Comparison of ENCODE assay signal across 18 cellular contexts in genomic region chr11:11075515-11076171, GRCh38.
DNase-seq lines count a peak whose midpoint lies in the region; ATAC-seq, FAIRE-seq and TF ChIP-seq lines count a peak whose summit lies in the region.
"Had no signal": no experiment of that assay in that cellular context is flagged by ENCODE, and none has a peak within 500 bp of the region (broad histone marks: within the 10 kb centered on the region; RNA-seq: fewer than 3 reads in every experiment).

No MANE protein-coding gene starts in this region.

- no peaks in the 10 kb centered on the region for H3K36me3 ChIP-seq in GM06990 (ENCODE audit: control insufficient read depth, insufficient read depth, low read length)
- H3K36me3 ChIP-seq in K562 (ENCODE audit: control insufficient read depth, insufficient read depth, low read length) = no peaks in the 10 kb centered on the region
- H3K36me3 ChIP-seq: upper lobe of left lung had no signal

- peak; percentile 16 for TF ChIP-seq CTCF in GM06990 (IDR thresholded peaks at IDR 0.05; ENCODE audit: insufficient read depth, low read length, poor library complexity, severe bottlenecking)
- TF ChIP-seq CTCF in LNCAP (IDR thresholded peaks at IDR 0.05) = peak; percentile 32; the same call in 1 of the 2 replicates
- TF ChIP-seq CTCF in K562 (IDR thresholded peaks at IDR 0.05 in 2 of 3, conservative IDR thresholded peaks at IDR 0.05 in 1 of 3; ENCODE audit: insufficient read depth in 2 of 3, low read depth in 1 of 3, low read length in 3 of 3) = peak in 2 of 3 experiments; percentile 13 to 22; a peak in 1 of 6 replicates
- peak; percentile 27 for TF ChIP-seq CTCF in retinal pigment epithelial cell (conservative IDR thresholded peaks at IDR 0.05; ENCODE audit: low read depth, low read length)

- TF ChIP-seq RAD21 in K562 (CRISPR knock-in tag; conservative IDR thresholded peaks at IDR 0.05 in 1 of 2, IDR thresholded peaks at IDR 0.05 in 1 of 2) = no peak

- no peak overlapping the region for H3K9ac ChIP-seq in K562 (ENCODE audit: insufficient read depth in 1 of 2, low read depth in 2 of 2, low read length in 2 of 2)

- H3K27ac ChIP-seq in K562 (ENCODE audit: extremely low read depth, low read depth, low read length) = no peak overlapping the region
- H3K27ac ChIP-seq: body of pancreas, psoas muscle, upper lobe of left lung had no signal

- no peaks in the 10 kb centered on the region for H3K9me3 ChIP-seq in K562 (replicated peaks; ENCODE audit: control insufficient read depth, insufficient read depth, low read depth, low read length)
- H3K9me3 ChIP-seq: body of pancreas, psoas muscle, upper lobe of left lung had no signal

- H2AFZ ChIP-seq in K562 (ENCODE audit: low read depth, low read length) = no peak overlapping the region

- CTCF ChIA-PET in K562 (lab: Yijun Ruan, JAX; ENCODE audit: low intra/inter-chr PET ratio) = no interaction called here

- in situ Hi-C loops in K562 (cut with MboI) = no loop called here

- no peak for FAIRE-seq in K562 (lab: Jason Lieb, UNC)

- intact Hi-C loops in K562 (cut with micrococcal nuclease) = no loop called here

- no peak for TF ChIP-seq EP300 in K562 (IDR thresholded peaks at IDR 0.05; ENCODE audit: low read length)

- no peaks in the 10 kb centered on the region for H4K20me1 ChIP-seq in K562 (replicated peaks; ENCODE audit: control insufficient read depth, insufficient read depth, low read length)

- H3K27me3 ChIP-seq in GM06990 (replicated peaks; ENCODE audit: control insufficient read depth, insufficient read depth, low read length) (no peaks in the 10 kb centered on the region; the same call in 1 of the 2 replicates), K562 (ENCODE audit: control insufficient read depth in 2 of 2, insufficient read depth in 2 of 2, low read length in 2 of 2) (peaks cover 2 to 27% of the 10 kb centered on the region in 2 experiments; a peak in 2 of 5 replicates)
- H3K27me3 ChIP-seq: body of pancreas, upper lobe of left lung had no signal

- H3K4me3 ChIP-seq in GM06990 (replicated peaks; ENCODE audit: low read depth, low read length) = no peak overlapping the region
- no peak overlapping the region for H3K4me3 ChIP-seq in K562
- H3K4me3 ChIP-seq in retinal pigment epithelial cell (ENCODE audit: low read length) = no peak overlapping the region
- H3K4me3 ChIP-seq: body of pancreas, psoas muscle, smooth muscle cell, upper lobe of left lung had no signal

- no peak overlapping the region for H3K4me2 ChIP-seq in K562 (ENCODE audit: insufficient read depth, low read length)

- POLR2A ChIA-PET in K562 (lab: Yijun Ruan, JAX) = no interaction called here

- ATAC-seq in K562 (0 out of 3 replicates have a peak, but pooled peaks have one; percentile 42), HG02642 (IDR thresholded peaks at IDR 0.05; ENCODE audit: poor library complexity, unreplicated experiment) (no peak)
- ATAC-seq: body of pancreas; effector memory CD8-positive, alpha-beta T cell had no signal

- BruUV-seq in K562 (replicated peaks; lab: Mats Ljungman, UMichigan) = no TSS peak

- TF ChIP-seq POLR2A in K562 (conservative IDR thresholded peaks at IDR 0.05) = no peak

- DNase-seq in GM06990 (ENCODE audit: extremely low read depth, insufficient read length) (no peak), K562 (ENCODE audit: extremely low read depth in 1 of 4, low spot score in 3 of 4) (peak in 3 of 4 experiments; percentile 12 to 25 (median 23)), retinal pigment epithelial cell (ENCODE audit: low read depth) (no peak), NCI-H524 treated with DMSO at 0.1 percent for 48 hours (lab: John Stamatoyannopoulos, UW) (no peak), NCI-H2196 treated with DMSO at 0.1 percent for 48 hours (lab: John Stamatoyannopoulos, UW; ENCODE audit: unreplicated experiment) (no peak)
- no peak for DNase-seq in effector CD8-positive, alpha-beta T cell (lab: John Stamatoyannopoulos, UW)
- DNase-seq: activated CD4-positive, alpha-beta T cell treated with anti-CD3 and anti-CD28 coated beads for 4 hours; body of pancreas; DMS79 treated with DMSO at 0.1 percent for 48 hours; effector memory CD8-positive, alpha-beta T cell; immature natural killer cell; NCI-H1105; psoas muscle; stimulated activated CD4-positive, alpha-beta T cell treated with anti-CD3 and anti-CD28 coated beads, Interleukin-4, amount 100 ng/mL, for 1 hour had no signal

- no peaks in the 10 kb centered on the region for H3K79me2 ChIP-seq in K562 (ENCODE audit: control insufficient read depth, insufficient read depth, low read length)

- WGBS in K562 (ENCODE audit: insufficient coverage, low coverage, missing lambda C conversion rate) = 0% methylated on average over 6 of the region's 6 CpGs

- no peaks in the 10 kb centered on the region; a peak in 1 of 5 replicates for H3K4me1 ChIP-seq in K562 (replicated peaks in 1 of 2; ENCODE audit: control insufficient read depth in 2 of 2, insufficient read depth in 2 of 2, low read length in 2 of 2)
- H3K4me1 ChIP-seq: body of pancreas had no signal

- H3K9me1 ChIP-seq in K562 (ENCODE audit: control insufficient read depth, insufficient read depth, low read length) = no peaks in the 10 kb centered on the region

TF ChIP-seq in K562, 482 proteins besides CTCF, POLR2A, EP300 and RAD21:
- TF ChIP-seq ZBTB26 (CRISPR knock-in tag; IDR thresholded peaks at IDR 0.05) = no peak
- no peak for TF ChIP-seq THAP7 (CRISPR knock-in tag; IDR thresholded peaks at IDR 0.05)
- TF ChIP-seq ZSCAN29 (IDR thresholded peaks at IDR 0.05) = no peak
- TF ChIP-seq ZNF124 (CRISPR knock-in tag; IDR thresholded peaks at IDR 0.05) = no peak
- TF ChIP-seq E2F6 (IDR thresholded peaks at IDR 0.05; ENCODE audit: borderline replicate concordance in 1 of 2, extremely low read depth in 1 of 2, insufficient read depth in 1 of 2, insufficient read length in 1 of 2, low read depth in 1 of 2, low read length in 1 of 2, poor library complexity in 1 of 2, severe bottlenecking in 1 of 2) = no peak
- TF ChIP-seq SNRNP70 (optimal IDR thresholded peaks at IDR 0.05; ENCODE audit: low read depth, low read length) = no peak
- TF ChIP-seq RCOR1 (IDR thresholded peaks at IDR 0.05; ENCODE audit: borderline replicate concordance in 1 of 2, low read depth in 2 of 2, low read length in 2 of 2) = no peak
- TF ChIP-seq ZFP36 (IDR thresholded peaks at IDR 0.05; ENCODE audit: low read depth, low read length, partially characterized antibody) = no peak
- no peak for TF ChIP-seq HMGN3 (IDR thresholded peaks at IDR 0.05; ENCODE audit: borderline replicate concordance, extremely low read depth, insufficient read length, low read depth, low read length)
- no peak for TF ChIP-seq CHD2 (IDR thresholded peaks at IDR 0.05; ENCODE audit: low read depth, low read length)
TF ChIP-seq in K562: peak in this region for 0.

Comparison
In these comparisons a context has a peak if more than half of its experiments do, and no peak if none do; other contexts are left out.
1. DNase-seq: peak in K562 (3 of 4); none in GM06990 (single experiment), retinal pigment epithelial cell (single experiment), NCI-H524 treated with DMSO at 0.1 percent for 48 hours (single experiment), effector CD8-positive, alpha-beta T cell (single experiment) and NCI-H2196 treated with DMSO at 0.1 percent for 48 hours (single experiment).
2. Peak in every context shown above with its lines, with median percentiles within 50 percentile points of each other: CTCF ChIP-seq.